ENCODE assay signal across 9 cellular contexts in the genomic region with DNA sequence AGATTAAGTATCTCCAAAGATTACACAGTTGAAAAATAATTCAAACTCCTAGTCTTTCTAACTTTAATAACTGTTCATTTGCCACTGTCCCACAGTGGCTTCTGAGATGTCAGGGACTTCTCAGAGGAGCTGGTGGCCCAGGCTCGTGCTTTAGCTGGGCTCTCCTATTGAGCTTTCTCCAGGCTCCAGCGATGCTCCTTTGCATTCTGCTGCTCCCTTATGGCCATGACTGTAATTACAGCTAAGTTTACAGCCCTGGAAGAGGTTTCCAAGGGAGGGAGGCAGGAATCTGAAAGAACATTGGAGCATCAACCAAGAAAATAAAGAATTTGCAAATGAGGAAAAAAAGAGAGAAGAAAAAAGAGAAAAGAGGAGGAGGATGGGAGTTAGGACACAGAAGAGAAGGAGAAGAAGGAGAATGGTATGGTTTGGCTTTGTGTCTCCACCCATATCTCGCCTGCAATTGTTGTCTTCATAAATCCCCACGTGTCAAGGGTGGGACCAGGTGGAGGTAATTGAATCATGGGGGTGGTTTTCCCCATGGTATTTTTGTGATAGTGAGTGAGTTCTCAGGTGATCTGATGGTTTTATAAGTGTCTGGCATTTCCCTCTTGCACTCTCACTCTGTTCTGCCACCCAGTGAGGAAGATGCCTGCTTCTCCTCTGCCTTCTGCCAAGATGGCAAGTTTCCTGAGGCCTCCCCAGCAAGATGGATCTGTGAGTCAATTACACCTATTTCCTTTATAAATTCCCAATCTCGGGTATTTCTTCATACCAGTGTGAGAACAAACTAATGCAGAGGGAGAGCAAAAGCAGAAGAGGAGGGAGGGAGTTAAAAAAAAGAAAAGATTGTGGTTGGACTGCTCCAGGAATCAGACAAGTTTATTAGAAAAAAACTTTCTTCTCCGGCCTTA.
A peak's percentile ranks its signal among the peaks of the same experiment; 100 is the strongest.
DNase-seq lines count a peak whose midpoint lies in the region; ATAC-seq and TF ChIP-seq lines count a peak whose summit lies in the region.
"Had no signal": no experiment of that assay in that cellular context is flagged by ENCODE, and none has a peak within 500 bp of the region (broad histone marks: within the 10 kb centered on the region; RNA-seq: fewer than 3 reads in every experiment).

No MANE protein-coding gene starts in this region.

- H3K36me3 ChIP-seq in brain microvascular endothelial cell (replicated peaks): no peaks in the 10 kb centered on the region
- H3K36me3 ChIP-seq in lower lobe of right lung: no peaks in the 10 kb centered on the region

- CTCF ChIA-PET in CD4-positive, alpha-beta T cell (lab: Charles Lee): no interaction called here

- no peaks in the 10 kb centered on the region for H3K36me3 Mint-ChIP-seq in CD4-positive, alpha-beta T cell (ENCODE audit: low read depth)

- H3K4me1 Mint-ChIP-seq in CD4-positive, alpha-beta T cell (ENCODE audit: low read depth): no peaks in the 10 kb centered on the region

- H3K4me3 ChIP-seq in brain microvascular endothelial cell (ENCODE audit: low read depth, low read length) (no peak overlapping the region), lower lobe of right lung (no peak overlapping the region)

- DNase-seq in Caki2 (ENCODE audit: low read depth) (peak; percentile 52), NCI-H2171 treated with DMSO at 0.1 percent for 48 hours (lab: John Stamatoyannopoulos, UW) (peak; percentile 58), brain microvascular endothelial cell (peak; percentile 86), lower lobe of right lung (no peak)
- no peak for DNase-seq in CD4-positive, alpha-beta T cell
- DNase-seq in activated CD4-positive, alpha-beta T cell treated with anti-CD3 and anti-CD28 coated beads for 4 hours: no peak

- H3K27ac Mint-ChIP-seq in CD4-positive, alpha-beta T cell: no peak overlapping the region

- ATAC-seq in GM18867 (IDR thresholded peaks at IDR 0.05; ENCODE audit: unreplicated experiment) (peak; percentile 97), HG03095 (IDR thresholded peaks at IDR 0.05; ENCODE audit: unreplicated experiment) (peak; percentile 78), lower lobe of right lung (peak; percentile 72 to 87)
- ATAC-seq in CD4-positive, alpha-beta T cell (ENCODE audit: poor library complexity): no peak

- H3K27me3 ChIP-seq in brain microvascular endothelial cell (replicated peaks) (no peaks in the 10 kb centered on the region), lower lobe of right lung (ENCODE audit: low read depth) (no peaks in the 10 kb centered on the region)
- no peaks in the 10 kb centered on the region for H3K27me3 ChIP-seq in CD4-positive, alpha-beta T cell (ENCODE audit: control insufficient read depth, insufficient read depth, low read length)

- H3K4me3 Mint-ChIP-seq in CD4-positive, alpha-beta T cell: no peak overlapping the region

- intact Hi-C loops in lower lobe of right lung (cut with DNase I): no loop called here
- intact Hi-C loops in CD4-positive, alpha-beta T cell (cut with DNase I, micrococcal nuclease): loop anchor here in 1 of 2 experiments (10.0 kb wide), 1 partner anchor 65 kb away; no protein-coding TSS in a partner anchor

- in situ Hi-C loops in Caki2 (cut with HindIII; ENCODE audit: low pct_unique_long_range_greater_than_20kb, low sequenced_read_pairs) (no loop called here), brain microvascular endothelial cell (cut with HindIII; ENCODE audit: low pct_ligation_motif_present, low sequenced_read_pairs) (no loop called here)

- H3K9me3 ChIP-seq in lower lobe of right lung: no peaks in the 10 kb centered on the region
- H3K9me3 ChIP-seq in CD4-positive, alpha-beta T cell (ENCODE audit: control insufficient read depth, low read length): no peaks in the 10 kb centered on the region

- POLR2A ChIA-PET in CD4-positive, alpha-beta T cell (lab: Charles Lee): no interaction called here

- TF ChIP-seq CTCF in brain microvascular endothelial cell (IDR thresholded peaks at IDR 0.05; ENCODE audit: low read depth, low read length, missing control alignments) (peak; percentile 87), lower lobe of right lung (IDR thresholded peaks at IDR 0.05) (peak; percentile 50)
- no peak for TF ChIP-seq CTCF in CD4-positive, alpha-beta T cell (IDR thresholded peaks at IDR 0.05)

- no peaks in the 10 kb centered on the region for H3K4me1 ChIP-seq in lower lobe of right lung
- H3K4me1 ChIP-seq: parathyroid adenoma had no signal

- H3K27ac ChIP-seq in brain microvascular endothelial cell (peak overlapping the region; percentile 43), lower lobe of right lung (no peak overlapping the region)
- H3K27ac ChIP-seq in CD4-positive, alpha-beta T cell (ENCODE audit: low read depth, low read length): no peak overlapping the region
- H3K27ac ChIP-seq: parathyroid adenoma had no signal

- no peaks in the 10 kb centered on the region for H3K27me3 Mint-ChIP-seq in CD4-positive, alpha-beta T cell

- peaks cover 13% of the 10 kb centered on the region for H3K9me3 Mint-ChIP-seq in CD4-positive, alpha-beta T cell

Comparison
In these comparisons a context has a peak if more than half of its experiments do, and no peak if none do; other contexts are left out.
1. DNase-seq: peak in Caki2 (single experiment), NCI-H2171 treated with DMSO at 0.1 percent for 48 hours (single experiment) and brain microvascular endothelial cell (single experiment); none in lower lobe of right lung (single experiment), CD4-positive, alpha-beta T cell (0 of 10) and activated CD4-positive, alpha-beta T cell treated with anti-CD3 and anti-CD28 coated beads for 4 hours (0 of 2).